In genomic region chr18:37246779-37247340, GRCh38 we compare ENCODE assay signal across 18 cellular contexts.
DNase-seq lines count a peak whose midpoint lies in the region; ATAC-seq, FAIRE-seq and TF ChIP-seq lines count a peak whose summit lies in the region.
"Had no signal": no experiment of that assay in that cellular context is flagged by ENCODE, and none has a peak within 500 bp of the region (broad histone marks: within the 10 kb centered on the region; RNA-seq: fewer than 3 reads in every experiment).

No MANE protein-coding gene starts in this region.

- no peak overlapping the region for H3K18ac ChIP-seq in IMR-90 (ENCODE audit: low read depth, low read length)

- DNase-seq in D721Med (ENCODE audit: insufficient read length, low spot score), result no peak
- DNase-seq in IMR-90, result no peak
- DNase-seq in GM12878 (ENCODE audit: low read depth, low spot score), result no peak
- no peak for DNase-seq in iPS-NIHi7 (ENCODE audit: extremely low spot score)
- DNase-seq: CD8-positive, alpha-beta T cell; COR-L47; DND-41; GDM1; GOT3; HCEC 1CT; HFFc6; KG1 had no signal

- H3K27ac ChIP-seq in IMR-90 (ENCODE audit: insufficient read depth, low read length), result no peak overlapping the region
- H3K27ac ChIP-seq in GM12878 (ENCODE audit: control insufficient read depth, insufficient read depth), result no peak overlapping the region
- H3K27ac ChIP-seq: 22Rv1, HL-60 had no signal

- dilution Hi-C loops in IMR-90 (cut with HindIII; ENCODE audit: low sequenced_read_pairs, unreplicated experiment), result no loop called here

- TF ChIP-seq RAD21 in IMR-90 (IDR thresholded peaks at IDR 0.05; ENCODE audit: low read length) (no peak), GM12878 (IDR thresholded peaks at IDR 0.05; ENCODE audit: insufficient read depth, low read depth, low read length) (no peak)

- WGBS in IMR-90 (ENCODE audit: extremely low coverage in 2 of 2, insufficient read length in 1 of 2), 2 experiments, result 80% methylated on average over 1 of the region's 13 CpGs; no CpG with 5 or more reads in 1 of the 2 experiments
- WGBS in GM12878 (ENCODE audit: insufficient coverage, insufficient replicate concordance, low lambda C conversion rate, missing lambda C conversion rate), result 41% methylated on average over 13 of the region's 13 CpGs

- H3K4me2 ChIP-seq in IMR-90 (ENCODE audit: low read depth, low read length) (no peak overlapping the region), GM12878 (ENCODE audit: control insufficient read depth, insufficient read depth) (no peak overlapping the region)

- H2BK20ac ChIP-seq in IMR-90 (ENCODE audit: low read depth, low read length), result no peak overlapping the region

- no peak overlapping the region for H3K23ac ChIP-seq in IMR-90 (ENCODE audit: low read depth, low read length)

- H3K9ac ChIP-seq in IMR-90 (ENCODE audit: low read depth, low read length), result no peak overlapping the region
- no peak overlapping the region for H3K9ac ChIP-seq in GM12878 (ENCODE audit: control insufficient read depth, insufficient read depth, low read length)

- no peaks in the 10 kb centered on the region for H3K4me1 ChIP-seq in IMR-90 (ENCODE audit: control insufficient read depth, insufficient read depth, low read length)
- no peaks in the 10 kb centered on the region for H3K4me1 ChIP-seq in GM12878 (ENCODE audit: control insufficient read depth, insufficient read depth, low read length)

- H3K4ac ChIP-seq in IMR-90 (ENCODE audit: low read depth, low read length), result no peak overlapping the region

- H3K9me1 ChIP-seq in IMR-90 (ENCODE audit: insufficient read depth, low read length), result no peaks in the 10 kb centered on the region

- no peak overlapping the region for H4K5ac ChIP-seq in IMR-90 (ENCODE audit: low read depth, low read length)

- H3K56ac ChIP-seq in IMR-90 (ENCODE audit: extremely low read depth, insufficient read depth, low read length), result no peak overlapping the region

- RAD21 ChIA-PET in GM12878 (lab: Charles Lee; ENCODE audit: unreplicated experiment), result no interaction called here

- H2AK9ac ChIP-seq in IMR-90 (replicated peaks; ENCODE audit: low read depth, low read length, poor library complexity), result no peak overlapping the region

- FAIRE-seq in D721Med (lab: Jason Lieb, UNC) (peak; percentile 63), GM12878 (lab: Jason Lieb, UNC) (no peak), islet of Langerhans (lab: Jason Lieb, UNC) (peak; percentile 53)
- FAIRE-seq: GM18507 had no signal

- H4K20me1 ChIP-seq in IMR-90 (ENCODE audit: insufficient read depth, low read length), result no peaks in the 10 kb centered on the region
- no peaks in the 10 kb centered on the region for H4K20me1 ChIP-seq in GM12878 (ENCODE audit: control insufficient read depth, insufficient read depth)

- no peak overlapping the region for H3K4me3 ChIP-seq in IMR-90 (ENCODE audit: insufficient read depth, low read depth, low read length)
- H3K4me3 ChIP-seq in GM12878, result no peak overlapping the region

- H2AFZ ChIP-seq in IMR-90 (replicated peaks; ENCODE audit: low read length, poor library complexity) (peak overlapping the region; percentile 48), GM12878 (ENCODE audit: control insufficient read depth, low read depth, low read length) (no peak overlapping the region)

- no TSS peak for BruUV-seq in IMR-90 (replicated peaks; lab: Mats Ljungman, UMichigan)
- BruUV-seq in GM12878 (replicated peaks; lab: Mats Ljungman, UMichigan), result no TSS peak

- H3K27me3 ChIP-seq in IMR-90 (ENCODE audit: control insufficient read depth, insufficient read depth, low read length) (peaks cover 36% of the 10 kb centered on the region), GM12878 (replicated peaks in 1 of 2; ENCODE audit: control insufficient read depth in 2 of 2, insufficient read depth in 2 of 2, low read length in 1 of 2) (peaks cover 0 to 4% of the 10 kb centered on the region in 2 experiments)

- no peaks in the 10 kb centered on the region for H3K36me3 ChIP-seq in IMR-90 (ENCODE audit: control insufficient read depth, insufficient read depth, low read length)
- H3K36me3 ChIP-seq in GM12878 (ENCODE audit: control insufficient read depth in 2 of 2, insufficient read depth in 2 of 2, low read length in 1 of 2), result no peaks in the 10 kb centered on the region

- no peak overlapping the region for H3K14ac ChIP-seq in IMR-90 (replicated peaks; ENCODE audit: low read depth, low read length)

- SMC1A ChIA-PET in GM12878 (lab: Charles Lee; ENCODE audit: uncharacterized antibody, unreplicated experiment), result no interaction called here

- TF ChIP-seq POLR2A in IMR-90 (IDR thresholded peaks at IDR 0.05; ENCODE audit: low read depth, low read length), result no peak
- TF ChIP-seq POLR2A in GM12878 (IDR thresholded peaks at IDR 0.05; ENCODE audit: low read depth, low read length), result no peak

- H4K91ac ChIP-seq in IMR-90 (ENCODE audit: insufficient read depth, low read depth, low read length), result no peak overlapping the region

- H4K8ac ChIP-seq in IMR-90 (ENCODE audit: low read depth in 2 of 2, low read length in 2 of 2), result no peak overlapping the region

- intact Hi-C loops in IMR-90 (cut with micrococcal nuclease), result no loop called here
- intact Hi-C loops in GM12878 (cut with micrococcal nuclease; ENCODE audit: unreplicated experiment), result no loop called here

- POLR2A ChIA-PET in IMR-90 (lab: Charles Lee; ENCODE audit: unreplicated experiment), result no interaction called here
- POLR2A ChIA-PET in GM12878 (lab: Charles Lee), result no interaction called here

- TF ChIP-seq CTCF in D721Med (IDR thresholded peaks at IDR 0.05; ENCODE audit: insufficient read depth, missing control alignments) (no peak), IMR-90 (conservative IDR thresholded peaks at IDR 0.05; ENCODE audit: low read depth, low read length) (no peak), GM12878 (IDR thresholded peaks at IDR 0.05 in 2 of 3, conservative IDR thresholded peaks at IDR 0.05 in 1 of 3; ENCODE audit: control insufficient read depth in 2 of 3, extremely low read depth in 1 of 3, insufficient read depth in 1 of 3, low read depth in 3 of 3, low read length in 3 of 3) (no peak)

- in situ Hi-C loops in IMR-90 (cut with MboI; ENCODE audit: low sequenced_read_pairs), result no loop called here
- in situ Hi-C loops in GM12878 (cut with MboI), result no loop called here

- no peak overlapping the region for H2BK5ac ChIP-seq in IMR-90 (ENCODE audit: low read depth, low read length, poor library complexity, severe bottlenecking)

- H2BK120ac ChIP-seq in IMR-90 (ENCODE audit: low read depth, low read length), result no peak overlapping the region

- ATAC-seq in IMR-90 (ENCODE audit: low read depth), result no peak
- peak; percentile 40 for ATAC-seq in GM12878
- no peak for ATAC-seq in HG02852 (IDR thresholded peaks at IDR 0.05; ENCODE audit: unreplicated experiment)
- no peak for ATAC-seq in HG02973 (IDR thresholded peaks at IDR 0.05; ENCODE audit: unreplicated experiment)
- ATAC-seq: CD8-positive, alpha-beta T cell had no signal

- no peak for TF ChIP-seq EP300 in GM12878 (IDR thresholded peaks at IDR 0.05; ENCODE audit: borderline replicate concordance in 1 of 2, control insufficient read depth in 1 of 2, low read depth in 2 of 2, low read length in 2 of 2)

- no peak overlapping the region for H2BK15ac ChIP-seq in IMR-90 (ENCODE audit: low read depth, low read length)

- H3K9me3 ChIP-seq in IMR-90 (ENCODE audit: control insufficient read depth, insufficient read depth, low read length), result no peaks in the 10 kb centered on the region
- no peaks in the 10 kb centered on the region for H3K9me3 ChIP-seq in GM12878 (replicated peaks; ENCODE audit: control insufficient read depth, insufficient read depth, low read length)

- CTCF ChIA-PET in IMR-90 (lab: Yijun Ruan, JAX), result no interaction called here
- CTCF ChIA-PET in GM12878 (lab: Yijun Ruan, JAX), result interaction anchor here (1.3 kb wide), 1 partner anchor 14 kb away, joined by 3 read pairs; no protein-coding TSS in a partner anchor

- no peak overlapping the region for H2AK5ac ChIP-seq in IMR-90 (ENCODE audit: low read depth, low read length)

- no peaks in the 10 kb centered on the region for H3K79me1 ChIP-seq in IMR-90 (ENCODE audit: low read depth in 1 of 2, low read length in 2 of 2)

- H3K79me2 ChIP-seq in GM12878 (ENCODE audit: control insufficient read depth, insufficient read depth, low read length), result no peaks in the 10 kb centered on the region

TF ChIP-seq in IMR-90, 13 proteins besides CTCF, POLR2A, EP300 and RAD21 (continues in another document):
- TF ChIP-seq RFX5 (IDR thresholded peaks at IDR 0.05; ENCODE audit: low read depth, low read length) (no peak), USF2 (IDR thresholded peaks at IDR 0.05; ENCODE audit: low read depth, low read length) (no peak), NFE2L2 (IDR thresholded peaks at IDR 0.05; ENCODE audit: low read depth, low read length) (no peak), BHLHE40 (IDR thresholded peaks at IDR 0.05; ENCODE audit: low read depth, low read length) (no peak), SMC3 (IDR thresholded peaks at IDR 0.05; ENCODE audit: low read depth, low read length) (no peak)

TF ChIP-seq in GM12878, 131 proteins besides CTCF, POLR2A, EP300 and RAD21:
- TF ChIP-seq ZBED1 (IDR thresholded peaks at IDR 0.05; ENCODE audit: borderline replicate concordance) (no peak), SREBF2 (IDR thresholded peaks at IDR 0.05; ENCODE audit: low read length) (no peak), YY1 (IDR thresholded peaks at IDR 0.05; ENCODE audit: low read depth, low read length) (no peak)
